16 cellular contexts compared by ENCODE assay signal in the genomic region with DNA sequence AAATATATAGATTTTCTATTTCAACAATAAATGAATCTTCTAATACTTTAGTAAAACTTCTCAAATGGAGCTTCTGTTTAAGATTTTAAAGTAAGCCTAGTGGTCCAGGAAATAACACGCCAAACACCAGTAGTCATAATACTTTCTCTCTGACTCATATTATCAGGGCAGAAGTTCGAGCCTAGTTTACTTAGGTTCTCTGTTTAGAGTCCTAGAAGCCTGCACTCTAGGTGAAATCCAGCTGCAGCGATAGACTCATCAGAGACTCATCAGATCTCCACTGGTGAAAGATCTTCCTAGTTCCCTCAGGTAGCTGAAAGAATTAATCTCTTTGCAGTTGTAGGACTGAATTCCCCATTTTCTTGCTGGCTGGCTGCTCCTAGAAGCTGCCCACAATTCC.
A peak's percentile ranks its signal among the peaks of the same experiment; 100 is the strongest.
DNase-seq lines count a peak whose midpoint lies in the region; ATAC-seq, FAIRE-seq and TF ChIP-seq lines count a peak whose summit lies in the region.
"Had no signal": no experiment of that assay in that cellular context is flagged by ENCODE, and none has a peak within 500 bp of the region (broad histone marks: within the 10 kb centered on the region; RNA-seq: fewer than 3 reads in every experiment).

No MANE protein-coding gene starts in this region.

- H3K27ac Mint-ChIP-seq in activated CD8-positive, alpha-beta T cell treated with anti-CD3 and anti-CD28 coated beads, Interleukin-2, amount 10 ng/mL, durations not matched to agents 7 days and 5 days, result no peak overlapping the region
- H3K27ac Mint-ChIP-seq: CD8-positive, alpha-beta T cell; IgD-negative memory B cell had no signal

- H3K4me2 ChIP-seq in GM12878 (ENCODE audit: control insufficient read depth, insufficient read depth) (no peak overlapping the region), keratinocyte (ENCODE audit: control insufficient read depth, extremely low read depth, insufficient read depth, low read depth, low read length) (no peak overlapping the region)

- TF ChIP-seq POLR2A in GM12878 (IDR thresholded peaks at IDR 0.05; ENCODE audit: low read depth, low read length) (no peak), gastroesophageal sphincter (IDR thresholded peaks at IDR 0.05) (no peak), esophagus muscularis mucosa (IDR thresholded peaks at IDR 0.05; ENCODE audit: low read depth) (no peak)

- intact Hi-C loops in GM12878 (cut with micrococcal nuclease; ENCODE audit: unreplicated experiment) (loop anchor here (10.0 kb wide), 1 partner anchor 63 kb away; no protein-coding TSS in a partner anchor), esophagus muscularis mucosa (cut with DNase I) (no loop called here)

- H3K27me3 Mint-ChIP-seq in activated CD8-positive, alpha-beta T cell treated with anti-CD3 and anti-CD28 coated beads, Interleukin-2, amount 10 ng/mL, durations not matched to agents 7 days and 5 days (ENCODE audit: low read depth), result no peaks in the 10 kb centered on the region
- H3K27me3 Mint-ChIP-seq: IgD-negative memory B cell had no signal

- no peaks in the 10 kb centered on the region for H3K9me1 ChIP-seq in keratinocyte (ENCODE audit: control insufficient read depth, extremely low read depth, insufficient read depth, low read length)

- no peaks in the 10 kb centered on the region for H4K20me1 ChIP-seq in GM12878 (ENCODE audit: control insufficient read depth, insufficient read depth)
- H4K20me1 ChIP-seq in keratinocyte (ENCODE audit: control insufficient read depth, extremely low read depth, insufficient read depth, low read length), result no peaks in the 10 kb centered on the region

- no TSS peak for BruUV-seq in GM12878 (replicated peaks; lab: Mats Ljungman, UMichigan)

- FAIRE-seq in HTR-8/SVneo (lab: Jason Lieb, UNC) (no peak), GM12878 (lab: Jason Lieb, UNC) (no peak), keratinocyte (lab: Jason Lieb, UNC) (peak; percentile 65)
- FAIRE-seq: A204.1 had no signal

- in situ Hi-C loops in GM12878 (cut with MboI), result no loop called here

- H3K36me3 Mint-ChIP-seq in activated CD8-positive, alpha-beta T cell treated with anti-CD3 and anti-CD28 coated beads, Interleukin-2, amount 10 ng/mL, durations not matched to agents 7 days and 5 days (ENCODE audit: low read depth), result no peaks in the 10 kb centered on the region
- H3K36me3 Mint-ChIP-seq: CD8-positive, alpha-beta T cell; IgD-negative memory B cell had no signal

- no peak overlapping the region for H3K27ac ChIP-seq in GM12878 (ENCODE audit: control insufficient read depth, insufficient read depth)
- H3K27ac ChIP-seq in keratinocyte (ENCODE audit: control insufficient read depth, insufficient read depth, low read length), result no peak overlapping the region
- H3K27ac ChIP-seq in gastroesophageal sphincter, result no peak overlapping the region
- no peak overlapping the region for H3K27ac ChIP-seq in esophagus muscularis mucosa (replicated peaks in 1 of 4)

- H3K4me1 Mint-ChIP-seq in activated CD8-positive, alpha-beta T cell treated with anti-CD3 and anti-CD28 coated beads, Interleukin-2, amount 10 ng/mL, durations not matched to agents 7 days and 5 days (ENCODE audit: low read depth), result no peaks in the 10 kb centered on the region
- H3K4me1 Mint-ChIP-seq: IgD-negative memory B cell had no signal

- no peak overlapping the region for H3K4me3 Mint-ChIP-seq in activated CD8-positive, alpha-beta T cell treated with anti-CD3 and anti-CD28 coated beads, Interleukin-2, amount 10 ng/mL, durations not matched to agents 7 days and 5 days
- H3K4me3 Mint-ChIP-seq: CD8-positive, alpha-beta T cell; IgD-negative memory B cell had no signal

- H3K9ac ChIP-seq in GM12878 (ENCODE audit: control insufficient read depth, insufficient read depth, low read length), result no peak overlapping the region
- no peak overlapping the region for H3K9ac ChIP-seq in keratinocyte (ENCODE audit: control insufficient read depth, extremely low read depth, insufficient read depth, low read length)

- SMC1A ChIA-PET in GM12878 (lab: Charles Lee; ENCODE audit: uncharacterized antibody, unreplicated experiment), result no interaction called here

- TF ChIP-seq CTCF in AG10803 (conservative IDR thresholded peaks at IDR 0.05; ENCODE audit: low read length) (no peak), GM12878 (IDR thresholded peaks at IDR 0.05 in 2 of 3, conservative IDR thresholded peaks at IDR 0.05 in 1 of 3; ENCODE audit: control insufficient read depth in 2 of 3, extremely low read depth in 1 of 3, insufficient read depth in 1 of 3, low read depth in 3 of 3, low read length in 3 of 3) (no peak), keratinocyte (optimal IDR thresholded peaks at IDR 0.05 in 1 of 3, IDR thresholded peaks at IDR 0.05 in 1 of 3, conservative IDR thresholded peaks at IDR 0.05 in 1 of 3; ENCODE audit: extremely low read depth in 1 of 3, insufficient read depth in 2 of 3, low read length in 3 of 3) (no peak), gastroesophageal sphincter (IDR thresholded peaks at IDR 0.05) (no peak), esophagus muscularis mucosa (IDR thresholded peaks at IDR 0.05) (no peak)

- POLR2A ChIA-PET in GM12878 (lab: Charles Lee), result no interaction called here
- POLR2A ChIA-PET in activated CD8-positive, alpha-beta T cell treated with anti-CD3 and anti-CD28 coated beads, Interleukin-2, amount 10 ng/mL, durations not matched to agents 7 days and 5 days (lab: Charles Lee), result no interaction called here

- no peaks in the 10 kb centered on the region for H3K4me1 ChIP-seq in GM12878 (ENCODE audit: control insufficient read depth, insufficient read depth, low read length)
- no peaks in the 10 kb centered on the region for H3K4me1 ChIP-seq in keratinocyte (ENCODE audit: control insufficient read depth, extremely low read depth, insufficient read depth, low read length)
- H3K4me1 ChIP-seq in gastroesophageal sphincter, result no peaks in the 10 kb centered on the region
- no peaks in the 10 kb centered on the region for H3K4me1 ChIP-seq in esophagus muscularis mucosa

- no peak overlapping the region for H3K4me3 ChIP-seq in AG10803 (ENCODE audit: low read length)
- no peak overlapping the region for H3K4me3 ChIP-seq in GM12878
- no peak overlapping the region for H3K4me3 ChIP-seq in keratinocyte (ENCODE audit: control insufficient read depth in 2 of 3, extremely low read depth in 1 of 3, insufficient read depth in 2 of 3, low read depth in 1 of 3, low read length in 3 of 3)
- no peak overlapping the region for H3K4me3 ChIP-seq in gastroesophageal sphincter
- H3K4me3 ChIP-seq in esophagus muscularis mucosa, result no peak overlapping the region

- H3K36me3 ChIP-seq in GM12878 (ENCODE audit: control insufficient read depth in 2 of 2, insufficient read depth in 2 of 2, low read length in 1 of 2) (no peaks in the 10 kb centered on the region), keratinocyte (ENCODE audit: control insufficient read depth in 2 of 2, extremely low read depth in 1 of 2, insufficient read depth in 2 of 2, low read length in 2 of 2) (no peaks in the 10 kb centered on the region), gastroesophageal sphincter (no peaks in the 10 kb centered on the region), esophagus muscularis mucosa (no peaks in the 10 kb centered on the region)

- no peak overlapping the region for H2AFZ ChIP-seq in GM12878 (ENCODE audit: control insufficient read depth, low read depth, low read length)
- peak overlapping the region; percentile 14 for H2AFZ ChIP-seq in keratinocyte (ENCODE audit: control insufficient read depth, low read length)

- H3K79me2 ChIP-seq in GM12878 (ENCODE audit: control insufficient read depth, insufficient read depth, low read length), result no peaks in the 10 kb centered on the region
- no peaks in the 10 kb centered on the region for H3K79me2 ChIP-seq in keratinocyte (ENCODE audit: control insufficient read depth, insufficient read depth, low read length)

- TF ChIP-seq RAD21 in GM12878 (IDR thresholded peaks at IDR 0.05; ENCODE audit: insufficient read depth, low read depth, low read length), result no peak

- TF ChIP-seq EP300 in GM12878 (IDR thresholded peaks at IDR 0.05; ENCODE audit: borderline replicate concordance in 1 of 2, control insufficient read depth in 1 of 2, low read depth in 2 of 2, low read length in 2 of 2) (no peak), gastroesophageal sphincter (IDR thresholded peaks at IDR 0.05) (no peak), esophagus muscularis mucosa (IDR thresholded peaks at IDR 0.05) (no peak)

- 34% methylated on average over 3 of the region's 3 CpGs for WGBS in GM12878 (ENCODE audit: insufficient coverage, insufficient replicate concordance, low lambda C conversion rate, missing lambda C conversion rate)
- 80 to 86% methylated on average over 3 of the region's 3 CpGs for WGBS in gastroesophageal sphincter (ENCODE audit: low coverage in 1 of 2), 2 donors
- WGBS in esophagus muscularis mucosa, result 79% methylated on average over 3 of the region's 3 CpGs

- H3K9me3 Mint-ChIP-seq in activated CD8-positive, alpha-beta T cell treated with anti-CD3 and anti-CD28 coated beads, Interleukin-2, amount 10 ng/mL, durations not matched to agents 7 days and 5 days (ENCODE audit: insufficient read depth), result peaks cover 3% of the 10 kb centered on the region

- H3K27me3 ChIP-seq in GM12878 (replicated peaks in 1 of 2; ENCODE audit: control insufficient read depth in 2 of 2, insufficient read depth in 2 of 2, low read length in 1 of 2) (no peaks in the 10 kb centered on the region), keratinocyte (ENCODE audit: control insufficient read depth, extremely low read depth, insufficient read depth, low read length) (no peaks in the 10 kb centered on the region), gastroesophageal sphincter (no peaks in the 10 kb centered on the region), esophagus muscularis mucosa (no peaks in the 10 kb centered on the region)

- no peak for ATAC-seq in GM12878
- ATAC-seq in gastroesophageal sphincter, result no peak
- no peak for ATAC-seq in activated CD8-positive, alpha-beta T cell treated with anti-CD3 and anti-CD28 coated beads, Interleukin-2, amount 10 ng/mL, durations not matched to agents 7 days and 5 days
- ATAC-seq in left lobe of liver, result no peak
- ATAC-seq: CD8-positive, alpha-beta T cell had no signal

- no peaks in the 10 kb centered on the region for H3K9me3 ChIP-seq in GM12878 (replicated peaks; ENCODE audit: control insufficient read depth, insufficient read depth, low read length)
- no peaks in the 10 kb centered on the region for H3K9me3 ChIP-seq in keratinocyte (ENCODE audit: control insufficient read depth, low read depth, low read length)
- H3K9me3 ChIP-seq in gastroesophageal sphincter, result peaks cover 0 to 18% (median 0%) of the 10 kb centered on the region in 3 donors
- peaks cover 0 to 12% (median 9%) of the 10 kb centered on the region in 4 donors for H3K9me3 ChIP-seq in esophagus muscularis mucosa

- dilution Hi-C loops in keratinocyte (cut with MboI; ENCODE audit: extremely low pct_ligation_motif_present, low sequenced_read_pairs), result no loop called here

- CTCF ChIA-PET in GM12878 (lab: Yijun Ruan, JAX), result interaction anchor here (1.2 kb wide), 1 partner anchor 13 kb away, joined by 3 read pairs; no protein-coding TSS in a partner anchor
- CTCF ChIA-PET in activated CD8-positive, alpha-beta T cell treated with anti-CD3 and anti-CD28 coated beads, Interleukin-2, amount 10 ng/mL, durations not matched to agents 7 days and 5 days (lab: Charles Lee), result no interaction called here

- RAD21 ChIA-PET in GM12878 (lab: Charles Lee; ENCODE audit: unreplicated experiment), result no interaction called here

- DNase-seq in AG10803 (ENCODE audit: low read depth) (peak; percentile 8), HTR-8/SVneo (ENCODE audit: insufficient read length, low spot score) (peak; percentile 14), GM12878 (ENCODE audit: low read depth, low spot score) (no peak), keratinocyte (ENCODE audit: low read depth, low spot score) (peak; percentile 53), esophagus muscularis mucosa (ENCODE audit: extremely low spot score) (no peak), left lobe of liver (ENCODE audit: low spot score) (no peak)
- no peak for DNase-seq in activated CD8-positive, alpha-beta T cell treated with anti-CD3 and anti-CD28 coated beads, Interleukin-2, amount 10 ng/mL, durations not matched to agents 7 days and 5 days
- DNase-seq: CD8-positive, alpha-beta T cell; H7; MV-4-11; NCI-H1417 treated with DMSO at 0.1 percent for 48 hours; NCI-H2029 treated with DMSO at 0.1 percent for 48 hours; NCI-H524 had no signal

Comparison
In these comparisons a context has a peak if more than half of its experiments do, and no peak if none do; other contexts are left out.
1. DNase-seq: peak in AG10803 (single experiment), HTR-8/SVneo (single experiment) and keratinocyte (single experiment); none in GM12878 (single experiment), esophagus muscularis mucosa (single experiment), activated CD8-positive, alpha-beta T cell treated with anti-CD3 and anti-CD28 coated beads, Interleukin-2, amount 10 ng/mL, durations not matched to agents 7 days and 5 days (single experiment) and left lobe of liver (single experiment).